8 cellular contexts compared by ENCODE assay signal in the genomic region with DNA sequence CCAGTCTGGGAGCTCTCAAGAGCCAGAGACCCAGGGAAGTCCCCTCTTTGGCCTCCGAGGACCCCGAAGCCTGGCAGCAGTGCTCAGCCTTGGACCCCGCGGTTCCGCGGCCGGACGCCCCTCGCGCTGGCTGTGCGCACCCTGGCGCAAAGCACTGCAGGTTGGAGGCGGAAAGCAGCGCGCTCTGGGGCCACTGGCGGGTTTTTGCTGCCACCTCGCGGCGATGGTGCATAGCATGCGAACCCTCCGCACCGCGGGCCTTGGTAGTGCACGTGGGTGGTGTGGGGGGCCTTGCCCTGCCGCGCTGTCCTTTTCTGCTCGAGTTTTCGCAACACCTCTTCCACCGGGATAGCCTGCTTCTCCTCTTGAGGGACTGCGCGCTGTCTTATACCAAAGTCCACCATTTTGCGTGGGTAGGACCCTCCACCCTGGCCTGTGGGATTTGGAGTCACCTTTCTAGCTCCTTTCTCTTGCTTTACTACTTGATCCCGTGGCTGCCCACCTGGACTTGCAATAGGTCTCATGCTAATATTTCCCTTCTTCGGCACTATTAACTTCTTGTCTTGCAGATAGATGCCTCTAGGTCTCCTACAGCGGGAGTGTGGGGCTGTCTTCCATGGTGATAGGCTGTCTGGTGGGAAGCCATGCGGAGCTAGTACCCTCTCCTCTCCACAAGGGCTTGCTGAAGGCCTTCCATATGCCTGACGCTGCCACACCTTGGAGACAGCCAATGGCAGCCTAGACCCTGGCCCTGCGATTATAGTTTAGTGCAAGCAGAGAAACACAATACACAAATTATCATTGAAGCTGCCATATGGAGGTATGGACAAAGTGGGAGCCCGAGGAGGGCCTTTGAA. TPM values are rescaled to one million over a fixed set of nuclear protein-coding genes. Genes with fewer than 3 reads are reported as not detected.
DNase-seq lines count a peak whose midpoint lies in the region; ATAC-seq and TF ChIP-seq lines count a peak whose summit lies in the region.

No MANE protein-coding gene starts in this region.

- H3K36me3 Mint-ChIP-seq in CD4-positive, CD25-positive, alpha-beta regulatory T cell: no peaks in the 10 kb centered on the region
- H3K36me3 Mint-ChIP-seq in activated naive CD4-positive, alpha-beta T cell treated with anti-CD3 and anti-CD28 coated beads, Interleukin-2, amount 50 U/mL, for 24 hours: no peaks in the 10 kb centered on the region
- H3K36me3 Mint-ChIP-seq in progenitor cell of endocrine pancreas (ENCODE audit: insufficient read depth): no peaks in the 10 kb centered on the region

- H3K4me3 Mint-ChIP-seq in CD4-positive, CD25-positive, alpha-beta regulatory T cell: no peak overlapping the region
- H3K4me3 Mint-ChIP-seq in activated naive CD4-positive, alpha-beta T cell treated with anti-CD3 and anti-CD28 coated beads, Interleukin-2, amount 50 U/mL, for 24 hours: peak overlapping the region; percentile 61
- H3K4me3 Mint-ChIP-seq in progenitor cell of endocrine pancreas (ENCODE audit: low read depth): peak overlapping the region; percentile 69

- no peak overlapping the region for H3K4me3 ChIP-seq in CD4-positive, CD25-positive, alpha-beta regulatory T cell (ENCODE audit: low read depth, low read length)
- H3K4me3 ChIP-seq in MG63: no peak overlapping the region

- no peaks in the 10 kb centered on the region for H3K9me3 Mint-ChIP-seq in CD4-positive, CD25-positive, alpha-beta regulatory T cell
- no peaks in the 10 kb centered on the region for H3K9me3 Mint-ChIP-seq in activated naive CD4-positive, alpha-beta T cell treated with anti-CD3 and anti-CD28 coated beads, Interleukin-2, amount 50 U/mL, for 24 hours
- no peaks in the 10 kb centered on the region for H3K9me3 Mint-ChIP-seq in progenitor cell of endocrine pancreas (ENCODE audit: low read depth)

- H3K4me1 ChIP-seq in CD4-positive, CD25-positive, alpha-beta regulatory T cell (ENCODE audit: control insufficient read depth, insufficient read depth, low read length, poor library complexity, severe bottlenecking): peaks cover 20% of the 10 kb centered on the region

- peak; percentile 88 for TF ChIP-seq CTCF in progenitor cell of endocrine pancreas (IDR thresholded peaks at IDR 0.05; ENCODE audit: unreplicated experiment)

- DNase-seq in CD4-positive, CD25-positive, alpha-beta regulatory T cell: peak; percentile 53 to 69 (median 64)
- DNase-seq in MG63: peak; percentile 65
- peak; percentile 64 for DNase-seq in SKM-1 treated with dmso at 0.1 percent for 144 hours (lab: John Stamatoyannopoulos, UW; ENCODE audit: unreplicated experiment)
- DNase-seq in Right ventricle myocardium superior: peak; percentile 81
- peak; percentile 81 for DNase-seq in progenitor cell of endocrine pancreas (ENCODE audit: low spot score, unreplicated experiment)
- DNase-seq in ureter (ENCODE audit: low spot score): peak; percentile 77

- intact Hi-C loops in Right ventricle myocardium superior (cut with DNase I): loop anchor here (2.0 to 10.0 kb wide), 3 partner anchors 477 to 711 kb away; no protein-coding TSS in a partner anchor

- H3K4me1 Mint-ChIP-seq in CD4-positive, CD25-positive, alpha-beta regulatory T cell: peaks cover 0 to 36% (median 3%) of the 10 kb centered on the region in 4 donors
- peaks cover 23% of the 10 kb centered on the region for H3K4me1 Mint-ChIP-seq in activated naive CD4-positive, alpha-beta T cell treated with anti-CD3 and anti-CD28 coated beads, Interleukin-2, amount 50 U/mL, for 24 hours
- peaks cover 10% of the 10 kb centered on the region for H3K4me1 Mint-ChIP-seq in progenitor cell of endocrine pancreas (ENCODE audit: low read depth)

- no peaks in the 10 kb centered on the region for H3K9me3 ChIP-seq in CD4-positive, CD25-positive, alpha-beta regulatory T cell (ENCODE audit: control insufficient read depth in 2 of 2, low read length in 2 of 2)
- H3K9me3 ChIP-seq in MG63: no peaks in the 10 kb centered on the region

- H3K27me3 Mint-ChIP-seq in CD4-positive, CD25-positive, alpha-beta regulatory T cell: peaks cover 55% of the 10 kb centered on the region
- peaks cover 38% of the 10 kb centered on the region for H3K27me3 Mint-ChIP-seq in activated naive CD4-positive, alpha-beta T cell treated with anti-CD3 and anti-CD28 coated beads, Interleukin-2, amount 50 U/mL, for 24 hours
- peaks cover 85% of the 10 kb centered on the region for H3K27me3 Mint-ChIP-seq in progenitor cell of endocrine pancreas

- no peaks in the 10 kb centered on the region for H3K36me3 ChIP-seq in CD4-positive, CD25-positive, alpha-beta regulatory T cell (ENCODE audit: control insufficient read depth, insufficient read depth, low read length)
- no peaks in the 10 kb centered on the region for H3K36me3 ChIP-seq in MG63

- no peak overlapping the region for H3K27ac Mint-ChIP-seq in CD4-positive, CD25-positive, alpha-beta regulatory T cell
- H3K27ac Mint-ChIP-seq in activated naive CD4-positive, alpha-beta T cell treated with anti-CD3 and anti-CD28 coated beads, Interleukin-2, amount 50 U/mL, for 24 hours: no peak overlapping the region
- H3K27ac Mint-ChIP-seq in progenitor cell of endocrine pancreas: no peak overlapping the region

- ATAC-seq in CD4-positive, CD25-positive, alpha-beta regulatory T cell (ENCODE audit: low read depth in 2 of 2): peak; percentile 60 to 71
- peak; percentile 56 for ATAC-seq in GM21423 (IDR thresholded peaks at IDR 0.05; ENCODE audit: unreplicated experiment)
- peak; percentile 94 for ATAC-seq in Right ventricle myocardium superior (ENCODE audit: poor library complexity)

- peaks cover 19% of the 10 kb centered on the region for H3K27me3 ChIP-seq in CD4-positive, CD25-positive, alpha-beta regulatory T cell (ENCODE audit: control insufficient read depth, insufficient read depth, low read length)
- no peaks in the 10 kb centered on the region for H3K27me3 ChIP-seq in MG63

- no peak overlapping the region for H3K27ac ChIP-seq in CD4-positive, CD25-positive, alpha-beta regulatory T cell (ENCODE audit: insufficient read depth, low read length, poor library complexity, severe bottlenecking)

RNA-seq across cellular contexts. Expression of a gene that starts 14.3 kb away (rescaled TPM):
- not detected for total RNA-seq in CD4-positive, CD25-positive, alpha-beta regulatory T cell
- polyA plus RNA-seq in CD4-positive, CD25-positive, alpha-beta regulatory T cell: not detected
- not detected in 2 replicates for total RNA-seq in MG63 (2014; rRNA removed; shearing (Covaris generic); ENCODE audit: low replicate concordance)
- total RNA-seq in Right ventricle myocardium superior (not detected), progenitor cell of endocrine pancreas (not detected in 2 replicates), ureter (not detected)

RNA-seq across cellular contexts. Expression of a gene that starts 53.4 kb away (rescaled TPM):
- total RNA-seq in CD4-positive, CD25-positive, alpha-beta regulatory T cell: not detected
- not detected for polyA plus RNA-seq in CD4-positive, CD25-positive, alpha-beta regulatory T cell
- 5.2 and 14.0 TPM in 2 replicates for total RNA-seq in MG63 (2014; rRNA removed; shearing (Covaris generic); ENCODE audit: low replicate concordance)
- total RNA-seq in Right ventricle myocardium superior (0.65 TPM), progenitor cell of endocrine pancreas (4.0 and 7.0 TPM in 2 replicates), ureter (1.2 TPM)

Comparison
In these comparisons a context has a peak if more than half of its experiments do, and no peak if none do; other contexts are left out.
1. H3K4me3 Mint-ChIP-seq: peak in activated naive CD4-positive, alpha-beta T cell treated with anti-CD3 and anti-CD28 coated beads, Interleukin-2, amount 50 U/mL, for 24 hours (single experiment) and progenitor cell of endocrine pancreas (single experiment); none in CD4-positive, CD25-positive, alpha-beta regulatory T cell (0 of 4).
2. Peak in every context shown above with its lines, with median percentiles within 50 percentile points of each other: ATAC-seq and DNase-seq.